1 cellular context compared by ENCODE assay signal in the genomic region with DNA sequence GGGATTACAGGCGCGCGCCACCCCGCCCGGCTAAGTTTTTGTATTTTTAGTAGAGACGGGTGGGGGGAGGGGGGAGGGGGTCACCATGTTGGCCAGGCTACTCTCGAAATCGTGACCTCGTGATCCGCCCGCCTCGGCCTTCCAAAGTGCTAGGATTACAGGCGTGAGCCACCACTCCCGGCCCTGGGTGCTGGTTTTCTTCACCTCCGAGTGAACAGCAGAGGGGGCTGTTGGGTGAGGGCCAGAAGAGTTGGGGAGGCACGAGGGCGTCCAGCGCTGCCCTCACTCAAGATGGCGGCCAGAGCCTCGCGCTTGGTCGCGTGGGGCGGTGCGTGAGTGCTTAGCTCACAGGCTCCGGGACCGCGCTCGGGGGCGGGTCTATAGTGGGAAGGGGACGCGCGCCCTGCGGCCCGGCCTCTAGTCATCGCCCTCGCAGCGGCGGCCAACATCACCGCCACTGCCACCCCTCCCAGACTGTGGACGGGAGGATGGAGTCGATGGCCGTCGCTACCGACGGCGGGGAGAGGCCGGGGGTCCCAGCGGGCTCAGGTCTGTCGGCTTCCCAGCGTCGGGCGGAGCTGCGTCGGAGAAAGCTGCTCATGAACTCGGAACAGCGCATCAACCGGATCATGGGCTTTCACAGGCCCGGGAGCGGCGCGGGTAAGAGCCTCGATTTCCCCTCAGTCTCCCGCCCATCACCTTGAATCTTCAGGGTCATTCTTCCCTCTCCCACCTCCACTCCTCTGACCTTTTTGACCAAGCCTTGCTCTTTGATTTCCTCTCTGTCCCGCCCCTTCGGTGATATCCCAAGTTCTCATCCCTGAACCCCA.
TF ChIP-seq lines count a peak whose summit lies in the region.

A gene (plus strand): TSS at position 416 of the 830 bp plus-strand sequence. CDS start 73 bp downstream, at position 489.

TF ChIP-seq in HEK293, 187 proteins besides CTCF, POLR2A, EP300 and RAD21 (continued from another document):
- TF ChIP-seq, protein P1, sequence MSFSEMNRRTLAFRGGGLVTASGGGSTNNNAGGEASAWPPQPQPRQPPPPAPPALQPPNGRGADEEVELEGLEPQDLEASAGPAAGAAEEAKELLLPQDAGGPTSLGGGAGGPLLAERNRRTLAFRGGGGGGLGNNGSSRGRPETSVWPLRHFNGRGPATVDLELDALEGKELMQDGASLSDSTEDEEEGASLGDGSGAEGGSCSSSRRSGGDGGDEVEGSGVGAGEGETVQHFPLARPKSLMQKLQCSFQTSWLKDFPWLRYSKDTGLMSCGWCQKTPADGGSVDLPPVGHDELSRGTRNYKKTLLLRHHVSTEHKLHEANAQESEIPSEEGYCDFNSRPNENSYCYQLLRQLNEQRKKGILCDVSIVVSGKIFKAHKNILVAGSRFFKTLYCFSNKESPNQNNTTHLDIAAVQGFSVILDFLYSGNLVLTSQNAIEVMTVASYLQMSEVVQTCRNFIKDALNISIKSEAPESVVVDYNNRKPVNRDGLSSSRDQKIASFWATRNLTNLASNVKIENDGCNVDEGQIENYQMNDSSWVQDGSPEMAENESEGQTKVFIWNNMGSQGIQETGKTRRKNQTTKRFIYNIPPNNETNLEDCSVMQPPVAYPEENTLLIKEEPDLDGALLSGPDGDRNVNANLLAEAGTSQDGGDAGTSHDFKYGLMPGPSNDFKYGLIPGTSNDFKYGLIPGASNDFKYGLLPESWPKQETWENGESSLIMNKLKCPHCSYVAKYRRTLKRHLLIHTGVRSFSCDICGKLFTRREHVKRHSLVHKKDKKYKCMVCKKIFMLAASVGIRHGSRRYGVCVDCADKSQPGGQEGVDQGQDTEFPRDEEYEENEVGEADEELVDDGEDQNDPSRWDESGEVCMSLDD (tag by site-specific recombination; IDR thresholded peaks at IDR 0.05): peak; percentile 54
- no peak for TF ChIP-seq ZNF830 (tag by site-specific recombination; IDR thresholded peaks at IDR 0.05; ENCODE audit: low read depth)
- no peak for TF ChIP-seq ZNF354C (tag by site-specific recombination; IDR thresholded peaks at IDR 0.05; ENCODE audit: borderline replicate concordance, low read depth)
- TF ChIP-seq ZNF501 (tag by site-specific recombination; IDR thresholded peaks at IDR 0.05): peak; percentile 92
- TF ChIP-seq ZNF23 (tag by site-specific recombination; IDR thresholded peaks at IDR 0.05; ENCODE audit: borderline replicate concordance): no peak
- no peak for TF ChIP-seq MEIS1 (CRISPR knock-in tag; IDR thresholded peaks at IDR 0.05; ENCODE audit: borderline replicate concordance)
- no peak for TF ChIP-seq ZNF624 (tag by site-specific recombination; IDR thresholded peaks at IDR 0.05)
- TF ChIP-seq, protein P2, sequence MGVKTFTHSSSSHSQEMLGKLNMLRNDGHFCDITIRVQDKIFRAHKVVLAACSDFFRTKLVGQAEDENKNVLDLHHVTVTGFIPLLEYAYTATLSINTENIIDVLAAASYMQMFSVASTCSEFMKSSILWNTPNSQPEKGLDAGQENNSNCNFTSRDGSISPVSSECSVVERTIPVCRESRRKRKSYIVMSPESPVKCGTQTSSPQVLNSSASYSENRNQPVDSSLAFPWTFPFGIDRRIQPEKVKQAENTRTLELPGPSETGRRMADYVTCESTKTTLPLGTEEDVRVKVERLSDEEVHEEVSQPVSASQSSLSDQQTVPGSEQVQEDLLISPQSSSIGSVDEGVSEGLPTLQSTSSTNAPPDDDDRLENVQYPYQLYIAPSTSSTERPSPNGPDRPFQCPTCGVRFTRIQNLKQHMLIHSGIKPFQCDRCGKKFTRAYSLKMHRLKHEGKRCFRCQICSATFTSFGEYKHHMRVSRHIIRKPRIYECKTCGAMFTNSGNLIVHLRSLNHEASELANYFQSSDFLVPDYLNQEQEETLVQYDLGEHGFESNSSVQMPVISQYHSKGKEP (tag by site-specific recombination; IDR thresholded peaks at IDR 0.05): no peak
- peak; percentile 95 for TF ChIP-seq ZNF341 (tag by site-specific recombination; IDR thresholded peaks at IDR 0.05; ENCODE audit: low read depth)
- TF ChIP-seq ZNF292 (tag by site-specific recombination; IDR thresholded peaks at IDR 0.05; ENCODE audit: borderline replicate concordance, low read depth): no peak
- TF ChIP-seq ZNF561 (tag by site-specific recombination; IDR thresholded peaks at IDR 0.05; ENCODE audit: borderline replicate concordance): peak; percentile 96
- TF ChIP-seq IKZF3 (tag by site-specific recombination; IDR thresholded peaks at IDR 0.05): peak; percentile 56; the same call in 1 of the 2 replicates
- peak; percentile 88 for TF ChIP-seq ZBTB21 (tag by site-specific recombination; IDR thresholded peaks at IDR 0.05)
- TF ChIP-seq, protein P3, sequence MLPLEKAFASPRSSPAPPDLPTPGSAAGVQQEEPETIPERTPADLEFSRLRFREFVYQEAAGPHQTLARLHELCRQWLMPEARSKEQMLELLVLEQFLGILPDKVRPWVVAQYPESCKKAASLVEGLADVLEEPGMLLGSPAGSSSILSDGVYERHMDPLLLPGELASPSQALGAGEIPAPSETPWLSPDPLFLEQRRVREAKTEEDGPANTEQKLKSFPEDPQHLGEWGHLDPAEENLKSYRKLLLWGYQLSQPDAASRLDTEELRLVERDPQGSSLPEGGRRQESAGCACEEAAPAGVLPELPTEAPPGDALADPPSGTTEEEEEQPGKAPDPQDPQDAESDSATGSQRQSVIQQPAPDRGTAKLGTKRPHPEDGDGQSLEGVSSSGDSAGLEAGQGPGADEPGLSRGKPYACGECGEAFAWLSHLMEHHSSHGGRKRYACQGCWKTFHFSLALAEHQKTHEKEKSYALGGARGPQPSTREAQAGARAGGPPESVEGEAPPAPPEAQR (tag by site-specific recombination; IDR thresholded peaks at IDR 0.05): no peak
- TF ChIP-seq ZNF274 (IDR thresholded peaks at IDR 0.05; ENCODE audit: low read length): no peak
- TF ChIP-seq ZNF274 (tag by site-specific recombination; IDR thresholded peaks at IDR 0.05; ENCODE audit: borderline replicate concordance): no peak
- no peak for TF ChIP-seq ZNF48 (tag by site-specific recombination; IDR thresholded peaks at IDR 0.05)
- TF ChIP-seq ZNF133 (tag by site-specific recombination; IDR thresholded peaks at IDR 0.05): no peak
- TF ChIP-seq, protein P4, sequence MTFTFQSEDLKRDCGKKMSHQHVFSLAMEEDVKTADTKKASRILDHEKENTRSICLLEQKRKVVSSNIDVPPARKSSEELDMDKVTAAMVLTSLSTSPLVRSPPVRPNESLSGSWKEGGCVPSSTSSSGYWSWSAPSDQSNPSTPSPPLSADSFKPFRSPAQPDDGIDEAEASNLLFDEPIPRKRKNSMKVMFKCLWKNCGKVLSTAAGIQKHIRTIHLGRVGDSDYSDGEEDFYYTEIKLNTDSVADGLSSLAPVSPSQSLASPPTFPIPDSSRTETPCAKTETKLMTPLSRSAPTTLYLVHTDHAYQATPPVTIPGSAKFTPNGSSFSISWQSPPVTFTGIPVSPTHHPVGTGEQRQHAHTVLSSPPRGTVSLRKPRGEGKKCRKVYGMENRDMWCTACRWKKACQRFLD (tag by site-specific recombination; IDR thresholded peaks at IDR 0.05): no peak
- peak; percentile 83 for TF ChIP-seq KLF8 (tag by site-specific recombination; IDR thresholded peaks at IDR 0.05)
- TF ChIP-seq, protein P5, sequence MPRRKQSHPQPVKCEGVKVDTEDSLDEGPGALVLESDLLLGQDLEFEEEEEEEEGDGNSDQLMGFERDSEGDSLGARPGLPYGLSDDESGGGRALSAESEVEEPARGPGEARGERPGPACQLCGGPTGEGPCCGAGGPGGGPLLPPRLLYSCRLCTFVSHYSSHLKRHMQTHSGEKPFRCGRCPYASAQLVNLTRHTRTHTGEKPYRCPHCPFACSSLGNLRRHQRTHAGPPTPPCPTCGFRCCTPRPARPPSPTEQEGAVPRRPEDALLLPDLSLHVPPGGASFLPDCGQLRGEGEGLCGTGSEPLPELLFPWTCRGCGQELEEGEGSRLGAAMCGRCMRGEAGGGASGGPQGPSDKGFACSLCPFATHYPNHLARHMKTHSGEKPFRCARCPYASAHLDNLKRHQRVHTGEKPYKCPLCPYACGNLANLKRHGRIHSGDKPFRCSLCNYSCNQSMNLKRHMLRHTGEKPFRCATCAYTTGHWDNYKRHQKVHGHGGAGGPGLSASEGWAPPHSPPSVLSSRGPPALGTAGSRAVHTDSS (tag by site-specific recombination; IDR thresholded peaks at IDR 0.05): no peak
